Comparison of ENCODE assay signal across 11 cellular contexts in genomic region chr2:145845207-145845894, GRCh38.
DNase-seq lines count a peak whose midpoint lies in the region; ATAC-seq, FAIRE-seq and TF ChIP-seq lines count a peak whose summit lies in the region.
"Had no signal": no experiment of that assay in that cellular context is flagged by ENCODE, and none has a peak within 500 bp of the region (broad histone marks: within the 10 kb centered on the region; RNA-seq: fewer than 3 reads in every experiment).

No MANE protein-coding gene starts in this region.

- H3K9ac ChIP-seq in BLaER1 treated with 17β-estradiol and CSF1 and Interleukin-3, amounts not matched to agents 10 nM and 100 nM: no peak overlapping the region

- no peaks in the 10 kb centered on the region for H4K20me1 ChIP-seq in BLaER1 treated with 17β-estradiol and CSF1 and Interleukin-3, amounts not matched to agents 10 nM and 100 nM
- no peaks in the 10 kb centered on the region for H4K20me1 ChIP-seq in GM23338 (replicated peaks; ENCODE audit: insufficient read depth)

- H3K27ac ChIP-seq in BLaER1 treated with 17β-estradiol and CSF1 and Interleukin-3, amounts not matched to agents 10 nM and 100 nM: no peak overlapping the region; a peak in 1 of 22 replicates
- H3K27ac ChIP-seq in GM23338 (ENCODE audit: low read depth): no peak overlapping the region

- TF ChIP-seq CTCF in fibroblast of pulmonary artery (IDR thresholded peaks at IDR 0.05; ENCODE audit: low read length, missing control alignments): no peak
- no peak for TF ChIP-seq CTCF in GM23338 (conservative IDR thresholded peaks at IDR 0.05; ENCODE audit: low read depth in 2 of 2)

- H3K4me3 ChIP-seq in BLaER1 treated with 17β-estradiol and CSF1 and Interleukin-3, amounts not matched to agents 10 nM and 100 nM: no peak overlapping the region
- H3K4me3 ChIP-seq in fibroblast of pulmonary artery (replicated peaks; ENCODE audit: low read depth, low read length) (no peak overlapping the region), GM23338 (no peak overlapping the region)

- DNase-seq in NCI-H1092 (lab: John Stamatoyannopoulos, UW): peak; percentile 53
- DNase-seq in NCI-H774 (lab: John Stamatoyannopoulos, UW): peak; percentile 17
- peak; percentile 77 for DNase-seq in fibroblast of pulmonary artery (ENCODE audit: low read depth)
- no peak for DNase-seq in mesenteric fat pad (ENCODE audit: low spot score)
- DNase-seq in GM19239 (ENCODE audit: insufficient read length, low spot score): no peak
- DNase-seq in activated naive CD4-positive, alpha-beta T cell treated with anti-CD3 and anti-CD28 coated beads, Interleukin-2, amount 50 U/mL, for 72 hours (ENCODE audit: low spot score in 2 of 2): no peak
- no peak for DNase-seq in GM23338 (ENCODE audit: low spot score)
- DNase-seq: activated CD4-positive, alpha-beta T cell treated with anti-CD3 and anti-CD28 coated beads for 1 hour; activated T-cell treated with anti-CD3 and anti-CD28 coated beads, Interleukin-2, amount 50 U/mL, for 4 hours; KG1 had no signal

- H3K4me1 ChIP-seq in BLaER1 treated with 17β-estradiol and CSF1 and Interleukin-3, amounts not matched to agents 10 nM and 100 nM: peaks cover 3 to 13% (median 11%) of the 10 kb centered on the region in 10 experiments; a peak in 14 of 20 replicates
- H3K4me1 ChIP-seq in GM23338 (ENCODE audit: insufficient read depth): no peaks in the 10 kb centered on the region

- no peaks in the 10 kb centered on the region for H3K79me2 ChIP-seq in GM23338 (replicated peaks; ENCODE audit: insufficient read depth)

- ATAC-seq in activated naive CD4-positive, alpha-beta T cell treated with anti-CD3 and anti-CD28 coated beads, Interleukin-2, amount 50 U/mL, for 72 hours: no peak
- ATAC-seq in GM23338: no peak
- ATAC-seq: activated T-cell treated with anti-CD3 and anti-CD28 coated beads, Interleukin-2, amount 50 U/mL, for 4 hours had no signal

- H3K4me2 ChIP-seq in BLaER1 treated with 17β-estradiol and CSF1 and Interleukin-3, amounts not matched to agents 10 nM and 100 nM: peak overlapping the region in 9 of 11 experiments; percentile 1 to 42 (median 31); a peak in 10 of 22 replicates
- H3K4me2 ChIP-seq in GM23338: no peak overlapping the region

- no peaks in the 10 kb centered on the region for H3K9me3 ChIP-seq in BLaER1 treated with 17β-estradiol and CSF1 and Interleukin-3, amounts not matched to agents 10 nM and 100 nM (replicated peaks in 1 of 11)

- FAIRE-seq in GM19239 (lab: Jason Lieb, UNC): no peak

- H3K4me3 Mint-ChIP-seq in GM23338: no peak overlapping the region
- H3K4me3 Mint-ChIP-seq: activated T-cell treated with anti-CD3 and anti-CD28 coated beads, Interleukin-2, amount 50 U/mL, for 4 hours had no signal

- H3K36me3 ChIP-seq in BLaER1 treated with 17β-estradiol and CSF1 and Interleukin-3, amounts not matched to agents 10 nM and 100 nM: no peaks in the 10 kb centered on the region
- H3K36me3 ChIP-seq in GM23338 (ENCODE audit: insufficient read depth): no peaks in the 10 kb centered on the region

- H3K27me3 Mint-ChIP-seq in GM23338 (ENCODE audit: insufficient read depth, low read depth, poor library complexity): no peaks in the 10 kb centered on the region

- H2AFZ ChIP-seq in GM23338: no peak overlapping the region

- H3K4me1 Mint-ChIP-seq in GM23338: no peaks in the 10 kb centered on the region

- no peaks in the 10 kb centered on the region for H3K36me3 Mint-ChIP-seq in activated naive CD4-positive, alpha-beta T cell treated with anti-CD3 and anti-CD28 coated beads, Interleukin-2, amount 50 U/mL, for 72 hours
- H3K36me3 Mint-ChIP-seq in GM23338 (ENCODE audit: low read depth): no peaks in the 10 kb centered on the region

- no peaks in the 10 kb centered on the region for H3F3A ChIP-seq in GM23338 (replicated peaks; ENCODE audit: low read depth)

- no peaks in the 10 kb centered on the region for H3K27me3 ChIP-seq in BLaER1 treated with 17β-estradiol and CSF1 and Interleukin-3, amounts not matched to agents 10 nM and 100 nM
- H3K27me3 ChIP-seq in GM23338 (ENCODE audit: insufficient read depth): no peaks in the 10 kb centered on the region

- no peaks in the 10 kb centered on the region for H3K9me2 ChIP-seq in GM23338 (ENCODE audit: insufficient read depth)

- H3K27ac Mint-ChIP-seq in activated naive CD4-positive, alpha-beta T cell treated with anti-CD3 and anti-CD28 coated beads, Interleukin-2, amount 50 U/mL, for 72 hours: no peak overlapping the region
- H3K27ac Mint-ChIP-seq in GM23338: no peak overlapping the region

- H3K9me3 Mint-ChIP-seq in activated naive CD4-positive, alpha-beta T cell treated with anti-CD3 and anti-CD28 coated beads, Interleukin-2, amount 50 U/mL, for 72 hours: peaks cover 4 to 6% of the 10 kb centered on the region in 2 donors
- H3K9me3 Mint-ChIP-seq in GM23338: no peaks in the 10 kb centered on the region

TF ChIP-seq in GM23338, 12 proteins besides CTCF, POLR2A, EP300 and RAD21:
- TF ChIP-seq REST (IDR thresholded peaks at IDR 0.05; ENCODE audit: unreplicated experiment): no peak

Comparison
In these comparisons a context has a peak if more than half of its experiments do, and no peak if none do; other contexts are left out.
1. DNase-seq: peak in NCI-H1092 (single experiment), NCI-H774 (single experiment) and fibroblast of pulmonary artery (single experiment); none in mesenteric fat pad (single experiment), GM19239 (single experiment), activated naive CD4-positive, alpha-beta T cell treated with anti-CD3 and anti-CD28 coated beads, Interleukin-2, amount 50 U/mL, for 72 hours (0 of 2) and GM23338 (single experiment).